In genomic region chr10:125155101-125155500, GRCh38 we compare ENCODE assay signal across 10 cellular contexts. TPM values are rescaled to one million over a fixed set of nuclear protein-coding genes. Genes with fewer than 3 reads are reported as not detected.
DNase-seq lines count a peak whose midpoint lies in the region; ATAC-seq and TF ChIP-seq lines count a peak whose summit lies in the region.
"Had no signal": no experiment of that assay in that cellular context is flagged by ENCODE, and none has a peak within 500 bp of the region (broad histone marks: within the 10 kb centered on the region; RNA-seq: fewer than 3 reads in every experiment).

No MANE protein-coding gene starts in this region.

- peaks cover 0 to 78% (median 74%) of the 10 kb centered on the region in 4 donors for H3K4me1 ChIP-seq in sigmoid colon

- BruUV-seq in MCF 10A (replicated peaks; lab: Mats Ljungman, UMichigan): no TSS peak

- peaks cover 7% of the 10 kb centered on the region for H3K36me3 Mint-ChIP-seq in MCF 10A (ENCODE audit: insufficient read depth, unreplicated experiment)

- H3K9me3 Mint-ChIP-seq in MCF 10A (ENCODE audit: unreplicated experiment): no peaks in the 10 kb centered on the region
- H3K9me3 Mint-ChIP-seq: activated T-helper 17 cell treated with anti-CD3 and anti-CD28 coated beads, Interleukin-2, amount 50 U/mL, for 72 hours had no signal

- no peak for TF ChIP-seq POLR2A in sigmoid colon (IDR thresholded peaks at IDR 0.05)

- peak overlapping the region; percentile 92 for H3K27ac Mint-ChIP-seq in MCF 10A (ENCODE audit: low read depth, unreplicated experiment)
- H3K27ac Mint-ChIP-seq: activated T-helper 17 cell treated with anti-CD3 and anti-CD28 coated beads, Interleukin-2, amount 50 U/mL, for 72 hours had no signal

- no peaks in the 10 kb centered on the region for H3K36me3 ChIP-seq in sigmoid colon

- H3K4me3 ChIP-seq in sigmoid colon: peak overlapping the region in 3 of 4 donors; percentile 7 to 14 (median 13)
- H3K4me3 ChIP-seq: SK-N-MC had no signal

- intact Hi-C loops in MCF 10A (cut with micrococcal nuclease) (loop anchor here (5.0 kb wide), 3 partner anchors 33 to 93 kb away; no protein-coding TSS in a partner anchor), sigmoid colon (cut with DNase I) (loop anchor here (5.0 to 10.0 kb wide), 3 partner anchors 163 to 670 kb away; partner anchors contain the start of genes BCCIP and UROS)

- TF ChIP-seq EP300 in sigmoid colon (IDR thresholded peaks at IDR 0.05): no peak

- peak overlapping the region; percentile 97 to 99 (median 98) for H3K27ac ChIP-seq in sigmoid colon
- H3K27ac ChIP-seq: SK-N-MC had no signal

- TF ChIP-seq CTCF in MCF 10A (IDR thresholded peaks at IDR 0.05; ENCODE audit: unreplicated experiment) (no peak), sigmoid colon (IDR thresholded peaks at IDR 0.05) (no peak)

- no peaks in the 10 kb centered on the region for H3K27me3 Mint-ChIP-seq in MCF 10A (ENCODE audit: insufficient read depth, unreplicated experiment)

- H3K4me3 Mint-ChIP-seq in MCF 10A (ENCODE audit: unreplicated experiment): peak overlapping the region; percentile 82
- H3K4me3 Mint-ChIP-seq: activated T-helper 17 cell treated with anti-CD3 and anti-CD28 coated beads, Interleukin-2, amount 50 U/mL, for 72 hours had no signal

- peak; percentile 38 for DNase-seq in GM03348 (ENCODE audit: low spot score)
- peak; percentile 51 for DNase-seq in MCF 10A (ENCODE audit: unreplicated experiment)
- peak; percentile 59 for DNase-seq in inferior parietal cortex (ENCODE audit: extremely low spot score)
- peak; percentile 56 for DNase-seq in sigmoid colon

- H3K4me1 Mint-ChIP-seq in MCF 10A (ENCODE audit: insufficient read depth, unreplicated experiment): peaks cover 52% of the 10 kb centered on the region
- H3K4me1 Mint-ChIP-seq: activated T-helper 17 cell treated with anti-CD3 and anti-CD28 coated beads, Interleukin-2, amount 50 U/mL, for 72 hours had no signal

- no peaks in the 10 kb centered on the region for H3K9me3 ChIP-seq in sigmoid colon

- no peaks in the 10 kb centered on the region for H3K27me3 ChIP-seq in sigmoid colon

- POLR2A ChIA-PET in MCF 10A (lab: Yijun Ruan, JAX): interaction anchor here (0.8 to 7.8 kb wide), 10 partner anchors 9 to 251 kb away, joined by 3 to 165 read pairs (median 7); no protein-coding TSS in a partner anchor

- 12 to 36% methylated on average over 8 of the region's 8 CpGs for WGBS in sigmoid colon, 2 donors

- no peak for ATAC-seq in HG02623 (IDR thresholded peaks at IDR 0.05; ENCODE audit: unreplicated experiment)
- no peak for ATAC-seq in HG03469 (IDR thresholded peaks at IDR 0.05; ENCODE audit: unreplicated experiment)
- no peak for ATAC-seq in GM19324 (IDR thresholded peaks at IDR 0.05; ENCODE audit: low FRiP score, unreplicated experiment)
- no peak for ATAC-seq in HG03135 (IDR thresholded peaks at IDR 0.05; ENCODE audit: unreplicated experiment)
- ATAC-seq: activated T-helper 17 cell treated with anti-CD3 and anti-CD28 coated beads, Interleukin-2, amount 50 U/mL, for 72 hours had no signal

- CTCF ChIA-PET in MCF 10A (lab: Yijun Ruan, JAX): interaction anchor here (0.6 to 3.6 kb wide), 9 partner anchors 16 to 224 kb away, joined by 3 to 23 read pairs (median 4); no protein-coding TSS in a partner anchor

RNA-seq across cellular contexts. Expression of gene CTBP2, which starts 5.3 kb away (rescaled TPM):
- total RNA-seq in MCF 10A (2022): 129 and 152 TPM in 2 replicates
- 10 to 100 TPM; 31.2 to 57.1 (median 47.5) TPM for total RNA-seq in sigmoid colon
- 10 to 100 TPM; 49.9 to 62.4 (median 52.0) TPM for polyA plus RNA-seq in sigmoid colon
